In the genomic region with DNA sequence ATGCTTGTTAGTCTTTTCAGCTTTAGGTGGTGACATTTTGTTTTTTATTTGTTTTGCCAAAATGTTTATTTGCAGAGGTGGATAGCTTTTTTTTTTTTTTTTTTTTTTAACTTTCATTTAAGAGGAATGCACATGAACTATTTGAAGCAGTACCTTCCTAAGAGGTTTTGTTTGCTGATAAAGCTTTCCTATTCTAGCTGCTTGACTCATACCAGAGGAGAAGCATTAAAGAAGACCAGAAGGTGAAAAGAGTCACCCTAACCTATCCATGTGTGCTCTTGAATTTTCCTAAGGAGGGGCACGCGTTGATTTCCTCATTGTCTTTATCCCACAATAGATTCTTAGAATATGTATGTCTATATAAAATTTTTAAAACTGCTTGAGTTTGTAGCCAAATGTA, we compare ENCODE assay signal across 15 cellular contexts. TPM values are rescaled to one million over a fixed set of nuclear protein-coding genes. Genes with fewer than 3 reads are reported as not detected.
DNase-seq lines count a peak whose midpoint lies in the region; FAIRE-seq and TF ChIP-seq lines count a peak whose summit lies in the region.
"Had no signal": no experiment of that assay in that cellular context is flagged by ENCODE, and none has a peak within 500 bp of the region (broad histone marks: within the 10 kb centered on the region; RNA-seq: fewer than 3 reads in every experiment).

No MANE protein-coding gene starts in this region.

- TF ChIP-seq POLR2A in esophagus squamous epithelium (IDR thresholded peaks at IDR 0.05) = no peak
- no peak for TF ChIP-seq POLR2A in prostate gland (IDR thresholded peaks at IDR 0.05)

- intact Hi-C loops in PC-9 (cut with micrococcal nuclease; ENCODE audit: unreplicated experiment) (no loop called here), esophagus squamous epithelium (cut with DNase I) (no loop called here), prostate gland (cut with DNase I) (no loop called here)

- H2AFZ ChIP-seq in PC-9 = no peak overlapping the region

- H3K4me1 ChIP-seq in DOHH2 (ENCODE audit: control insufficient read depth, low read length) (peaks cover 95% of the 10 kb centered on the region), PC-9 (replicated peaks; ENCODE audit: insufficient read depth) (peaks cover 50% of the 10 kb centered on the region), esophagus squamous epithelium (peaks cover 36 to 100% (median 57%) of the 10 kb centered on the region in 3 donors), prostate gland (replicated peaks) (peaks cover 28% of the 10 kb centered on the region), small intestine (ENCODE audit: control insufficient read depth in 2 of 2, insufficient read depth in 1 of 2, low read depth in 1 of 2, low read length in 1 of 2) (peaks cover 2 to 5% of the 10 kb centered on the region in 2 donors)

- FAIRE-seq in small intestine (lab: Jason Lieb, UNC) = no peak
- FAIRE-seq: H54 had no signal

- BruUV-seq in PC-9 (replicated peaks; lab: Mats Ljungman, UMichigan) = no TSS peak

- peak overlapping the region; percentile 28 for H3K4me2 ChIP-seq in DOHH2 (ENCODE audit: low read length)
- H3K4me2 ChIP-seq in PC-9 = peak overlapping the region; percentile 96
- H3K4me2 ChIP-seq: SK-N-SH had no signal

- H3K27me3 ChIP-seq in DOHH2 (ENCODE audit: control insufficient read depth, low read length) (no peaks in the 10 kb centered on the region), PC-9 (ENCODE audit: insufficient read depth, low read depth) (no peaks in the 10 kb centered on the region), esophagus squamous epithelium (no peaks in the 10 kb centered on the region), prostate gland (replicated peaks; ENCODE audit: insufficient read depth) (no peaks in the 10 kb centered on the region), small intestine (ENCODE audit: control insufficient read depth in 2 of 2, insufficient read depth in 2 of 2, low read length in 2 of 2) (no peaks in the 10 kb centered on the region)

- H3K79me2 ChIP-seq in DOHH2 (ENCODE audit: control insufficient read depth, low read length) (peaks cover 100% of the 10 kb centered on the region), PC-9 (ENCODE audit: low read depth) (peaks cover 93% of the 10 kb centered on the region)

- H3K36me3 ChIP-seq in DOHH2 (ENCODE audit: control insufficient read depth, low read length) (peaks cover 93% of the 10 kb centered on the region), PC-9 (ENCODE audit: low read depth) (no peaks in the 10 kb centered on the region), esophagus squamous epithelium (peaks cover 0 to 20% (median 0%) of the 10 kb centered on the region in 3 donors), prostate gland (no peaks in the 10 kb centered on the region), small intestine (ENCODE audit: control insufficient read depth in 2 of 2, insufficient read depth in 2 of 2, low read length in 2 of 2) (no peaks in the 10 kb centered on the region)

- peaks cover 14% of the 10 kb centered on the region for H3F3A ChIP-seq in DOHH2 (ENCODE audit: control insufficient read depth, insufficient read depth)
- H3F3A ChIP-seq in PC-9 (ENCODE audit: insufficient read depth, low read depth) = peaks cover 25% of the 10 kb centered on the region

- H3K9me2 ChIP-seq in DOHH2 (replicated peaks; ENCODE audit: control insufficient read depth, low read length) = no peaks in the 10 kb centered on the region
- H3K9me2 ChIP-seq in PC-9 (ENCODE audit: insufficient read depth) = no peaks in the 10 kb centered on the region
- H3K9me2 ChIP-seq: SK-N-SH had no signal

- TF ChIP-seq CTCF in DOHH2 (IDR thresholded peaks at IDR 0.05; ENCODE audit: low read depth, low read length, poor library complexity, severe bottlenecking) (no peak), PC-9 (conservative IDR thresholded peaks at IDR 0.05) (no peak), esophagus squamous epithelium (IDR thresholded peaks at IDR 0.05) (no peak), prostate gland (IDR thresholded peaks at IDR 0.05) (no peak)

- CTCF ChIA-PET in PC-9 (lab: Charles Lee) = no interaction called here

- H3K27ac ChIP-seq in DOHH2 (ENCODE audit: low read depth, low read length) (no peak overlapping the region), PC-9 (peak overlapping the region; percentile 94), esophagus squamous epithelium (peak overlapping the region in 3 of 4 donors; percentile 24 to 81 (median 57)), prostate gland (peak overlapping the region; percentile 60 to 77), small intestine (ENCODE audit: low read depth in 1 of 2, low read length in 1 of 2) (no peak overlapping the region)
- H3K27ac ChIP-seq: WERI-Rb-1 had no signal

- H4K20me1 ChIP-seq in DOHH2 (ENCODE audit: control insufficient read depth, insufficient read depth, low read depth, low read length) (peaks cover 65% of the 10 kb centered on the region), PC-9 (ENCODE audit: insufficient read depth) (no peaks in the 10 kb centered on the region)

- no peaks in the 10 kb centered on the region for H3K9me3 ChIP-seq in DOHH2 (ENCODE audit: control insufficient read depth, insufficient read depth, low read length)
- H3K9me3 ChIP-seq in PC-9 (ENCODE audit: insufficient read depth, low read depth) = no peaks in the 10 kb centered on the region
- H3K9me3 ChIP-seq in esophagus squamous epithelium = no peaks in the 10 kb centered on the region
- H3K9me3 ChIP-seq in prostate gland = no peaks in the 10 kb centered on the region
- H3K9me3 ChIP-seq in small intestine (ENCODE audit: control insufficient read depth, low read depth) = no peaks in the 10 kb centered on the region
- H3K9me3 ChIP-seq: SK-N-SH had no signal

- POLR2A ChIA-PET in PC-9 (lab: Charles Lee; ENCODE audit: unreplicated experiment) = interaction anchor here (0.6 to 1.4 kb wide), 2 partner anchors 8 to 36 kb away, joined by 4 to 11 read pairs; no protein-coding TSS in a partner anchor

- WGBS in esophagus squamous epithelium, 2 donors = 38 to 68% methylated on average over 2 of the region's 2 CpGs
- 62% methylated on average over 2 of the region's 2 CpGs for WGBS in prostate gland
- WGBS in small intestine, 3 donors = 88 to 95% (median 94%) methylated on average over 2 of the region's 2 CpGs

- DNase-seq in PC-9 (peak in 1 of 2 experiments; percentile 77), esophagus squamous epithelium (lab: John Stamatoyannopoulos, UW) (no peak), prostate gland (ENCODE audit: low spot score) (no peak), small intestine (no peak), putamen (ENCODE audit: low spot score) (no peak)
- DNase-seq in stimulated activated naive CD4-positive, alpha-beta T cell (lab: John Stamatoyannopoulos, UW) = no peak
- DNase-seq: activated T-cell treated with anti-CD3 and anti-CD28 coated beads, Interleukin-2, amount 50 U/mL, for 48 hours; GDM1; NCI-H2107; NK-92 treated with Interleukin-12 subunit alpha and Interleukin-12 subunit beta, amount 100 ng/mL, for 24 hours; SK-N-SH; stimulated activated CD4-positive, alpha-beta T cell treated with anti-CD3 and anti-CD28 coated beads, Interleukin-4, amount 100 ng/mL, for 4 hours; WERI-Rb-1 had no signal

- H3K4me3 ChIP-seq in DOHH2 (ENCODE audit: low read length) (no peak overlapping the region), PC-9 (peak overlapping the region; percentile 11; the same call in 1 of the 2 replicates), esophagus squamous epithelium (no peak overlapping the region), prostate gland (no peak overlapping the region), small intestine (ENCODE audit: low read depth in 1 of 2, low read length in 2 of 2) (no peak overlapping the region)

RNA-seq across cellular contexts. Expression of a gene that starts 57.7 kb away (rescaled TPM):
- total RNA-seq in PC-9 (2021) = 21.6 and 32.1 TPM in 2 replicates
- total RNA-seq in esophagus squamous epithelium = 10 to 100 TPM; 19.2 to 37.4 (median 26.2) TPM
- total RNA-seq in prostate gland = 10 to 100 TPM; 27.8 to 38.9 TPM
- polyA plus RNA-seq in small intestine = 10 to 100 TPM in 2 of 3 donors, 1 to 10 TPM in 1; 9.5 to 12.0 (median 11.4) TPM

Comparison
In these comparisons a context has a peak if more than half of its experiments do, and no peak if none do; other contexts are left out.
1. H3K27ac ChIP-seq: peak in PC-9 (single experiment), esophagus squamous epithelium (3 of 4) and prostate gland (2 of 2); none in DOHH2 (single experiment) and small intestine (0 of 2).